ENCODE assay signal across 31 cellular contexts in genomic region chr2:126731353-126731752, GRCh38.
"Had no signal": no experiment of that assay in that cellular context is flagged by ENCODE, and none has a peak within 500 bp of the region (broad histone marks: within the 10 kb centered on the region; RNA-seq: fewer than 3 reads in every experiment).

No MANE protein-coding gene starts in this region.

- H3K4me1 ChIP-seq: foreskin keratinocyte, gastrocnemius medialis had no signal

- DNase-seq: activated B cell treated with CpG ODN at 0.5 μM for 24 hours; activated CD4-positive, alpha-beta T cell treated with anti-CD3 and anti-CD28 coated beads for 48 hours; activated CD4-positive, alpha-beta T cell treated with anti-CD3 and anti-CD28 coated beads, Interleukin-2, amount 50 U/mL, for 1 hour; activated CD4-positive, alpha-beta T cell treated with anti-CD3 and anti-CD28 coated beads, Interleukin-2, amount 50 U/mL, for 48 hours; activated CD8-positive, alpha-beta memory T cell treated with anti-CD3 and anti-CD28 coated beads, Interleukin-2, amount 50 U/mL, for 48 hours; activated gamma-delta T cell; activated naive CD4-positive, alpha-beta T cell; activated naive CD4-positive, alpha-beta T cell treated with anti-CD3 and anti-CD28 coated beads, Interleukin-2, amount 50 U/mL, for 16 hours; activated T-cell treated with anti-CD3 and anti-CD28 coated beads for 4 hours; activated T-cell treated with anti-CD3 and anti-CD28 coated beads, Interleukin-2, amount 50 U/mL, for 24 hours; activated T-cell treated with anti-CD3 and anti-CD28 coated beads, Interleukin-2, amount 50 U/mL, for 72 hours; amniotic stem cell; anterior cingulate cortex; brain microvascular endothelial cell; dorsolateral prefrontal cortex; effector memory CD4-positive, alpha-beta T cell; endodermal cell; foreskin keratinocyte; gastrocnemius medialis; SW 1271; T-cell; T1000; WERI-Rb-1 had no signal

- ATAC-seq: activated CD4-positive, CD25-positive, alpha-beta regulatory T cell treated with anti-CD3 and anti-CD28 coated beads, Interleukin-2, amount 50 U/mL, for 24 hours; activated T-cell treated with anti-CD3 and anti-CD28 coated beads, Interleukin-2, amount 50 U/mL, for 72 hours; esophagus mucosa; foreskin keratinocyte; gastrocnemius medialis; T-cell had no signal

- H3K27me3 Mint-ChIP-seq: activated naive CD8-positive, alpha-beta T cell; activated T-cell treated with anti-CD3 and anti-CD28 coated beads, Interleukin-2, amount 50 U/mL, for 24 hours; central memory CD8-positive, alpha-beta T cell; T-cell had no signal

- H3K4me3 ChIP-seq: coronary artery, dorsolateral prefrontal cortex, gastrocnemius medialis had no signal

- H3K27me3 ChIP-seq: brain microvascular endothelial cell, dorsolateral prefrontal cortex, foreskin keratinocyte, gastrocnemius medialis had no signal

- H3K4me1 Mint-ChIP-seq: activated B cell treated with CpG ODN at 0.5 μM for 24 hours; central memory CD8-positive, alpha-beta T cell; endodermal cell had no signal

- H3K36me3 Mint-ChIP-seq: activated naive CD8-positive, alpha-beta T cell; T-cell had no signal

- H3K4me3 Mint-ChIP-seq: activated B cell treated with CpG ODN at 0.5 μM for 24 hours; activated naive CD8-positive, alpha-beta T cell; activated T-cell treated with anti-CD3 and anti-CD28 coated beads, Interleukin-2, amount 50 U/mL, for 24 hours; activated T-cell treated with anti-CD3 and anti-CD28 coated beads, Interleukin-2, amount 50 U/mL, for 72 hours; central memory CD8-positive, alpha-beta T cell; dendritic cell treated with granulocyte-macrophage colony-stimulating factor and Interleukin-4, amounts not matched to agents 40 ng/mL and 50 ng/mL, for 4 days; endodermal cell; T-cell; T-helper 1 cell treated with Interleukin-12 subunit alpha and Interleukin-12 subunit beta and Interleukin-4 antibody, amounts not matched to agents 30 μg/mL and 1 μg/mL, for 36 hours; T-helper 2 cell treated with Interferon-gamma antibody and Interleukin-4, amounts not matched to agents 5 μg/mL and 100 μg/mL, for 36 hours had no signal

- H3K9me3 ChIP-seq: gastrocnemius medialis had no signal

- H3K36me3 ChIP-seq: brain microvascular endothelial cell, gastrocnemius medialis, WERI-Rb-1 had no signal

- H3K27ac Mint-ChIP-seq: activated B cell treated with CpG ODN at 0.5 μM for 24 hours; activated naive CD8-positive, alpha-beta T cell; activated T-cell treated with anti-CD3 and anti-CD28 coated beads, Interleukin-2, amount 50 U/mL, for 24 hours; activated T-cell treated with anti-CD3 and anti-CD28 coated beads, Interleukin-2, amount 50 U/mL, for 72 hours; dendritic cell treated with granulocyte-macrophage colony-stimulating factor and Interleukin-4, amounts not matched to agents 40 ng/mL and 50 ng/mL, for 4 days; endodermal cell; T-cell; T-helper 1 cell treated with Interleukin-12 subunit alpha and Interleukin-12 subunit beta and Interleukin-4 antibody, amounts not matched to agents 30 μg/mL and 1 μg/mL, for 36 hours; T-helper 2 cell treated with Interferon-gamma antibody and Interleukin-4, amounts not matched to agents 5 μg/mL and 100 μg/mL, for 36 hours had no signal

- H3K27ac ChIP-seq: brain microvascular endothelial cell, coronary artery, dorsolateral prefrontal cortex, foreskin keratinocyte, gastrocnemius medialis, WERI-Rb-1 had no signal
